In genomic region chr20:41670631-41671030, GRCh38 we compare ENCODE assay signal across 26 cellular contexts.
"Had no signal": no experiment of that assay in that cellular context is flagged by ENCODE, and none has a peak within 500 bp of the region (broad histone marks: within the 10 kb centered on the region; RNA-seq: fewer than 3 reads in every experiment).

No MANE protein-coding gene starts in this region.

- H3K36me3 Mint-ChIP-seq: activated naive CD8-positive, alpha-beta T cell treated with anti-CD3 and anti-CD28 coated beads for 36 hours; brain had no signal

- H3K9me3 ChIP-seq: adrenal gland, ascending aorta, thoracic aorta had no signal

- H3K4me1 Mint-ChIP-seq: activated CD4-positive, alpha-beta T cell treated with anti-CD3 and anti-CD28 coated beads for 36 hours; activated naive CD8-positive, alpha-beta T cell treated with anti-CD3 and anti-CD28 coated beads for 36 hours; brain; naive thymus-derived CD8-positive, alpha-beta T cell; neural crest cell had no signal

- H3K36me3 ChIP-seq: adrenal gland, ascending aorta, thoracic aorta had no signal

- H3K27me3 ChIP-seq: ascending aorta had no signal

- H3K4me1 ChIP-seq: adrenal gland, ascending aorta had no signal

- ATAC-seq: activated CD4-positive, alpha-beta T cell treated with anti-CD3 and anti-CD28 coated beads for 36 hours; activated CD8-positive, alpha-beta T cell treated with anti-CD3 and anti-CD28 coated beads, Interleukin-2, amount 10 ng/mL, durations not matched to agents 7 days and 5 days; esophagus mucosa; naive thymus-derived CD8-positive, alpha-beta T cell; sciatic nerve had no signal

- H3K4me3 Mint-ChIP-seq: activated CD4-positive, alpha-beta T cell treated with anti-CD3 and anti-CD28 coated beads for 36 hours; activated CD8-positive, alpha-beta T cell treated with anti-CD3 and anti-CD28 coated beads, Interleukin-2, amount 10 ng/mL, durations not matched to agents 7 days and 5 days; activated naive CD4-positive, alpha-beta T cell treated with anti-CD3 and anti-CD28 coated beads for 36 hours; activated naive CD8-positive, alpha-beta T cell treated with anti-CD3 and anti-CD28 coated beads for 36 hours; activated T-helper 1 cell treated with anti-CD3 and anti-CD28 coated beads, Interleukin-12 subunit alpha, Interleukin-12 subunit beta, Interleukin-2, Interleukin-4 antibody, amounts not matched to agents 30 ng/mL and 10 ng/mL and 1 ng/mL, durations not matched to agents 14 hours and 24 hours and 36 hours; brain; endodermal cell; naive thymus-derived CD8-positive, alpha-beta T cell; neural crest cell; stimulated activated naive CD8-positive, alpha-beta T cell treated with anti-CD3 and anti-CD28 coated beads, Interleukin-15, Interleukin-2, amounts not matched to agents 100 ng/mL and 50 ng/mL, for 24 hours had no signal

- H3K27ac Mint-ChIP-seq: activated CD4-positive, alpha-beta T cell treated with anti-CD3 and anti-CD28 coated beads for 36 hours; activated CD8-positive, alpha-beta T cell treated with anti-CD3 and anti-CD28 coated beads, Interleukin-2, amount 10 ng/mL, durations not matched to agents 7 days and 5 days; activated naive CD4-positive, alpha-beta T cell treated with anti-CD3 and anti-CD28 coated beads for 36 hours; activated naive CD8-positive, alpha-beta T cell treated with anti-CD3 and anti-CD28 coated beads for 36 hours; activated T-helper 1 cell treated with anti-CD3 and anti-CD28 coated beads, Interleukin-12 subunit alpha, Interleukin-12 subunit beta, Interleukin-2, Interleukin-4 antibody, amounts not matched to agents 30 ng/mL and 10 ng/mL and 1 ng/mL, durations not matched to agents 14 hours and 24 hours and 36 hours; brain; stimulated activated naive CD8-positive, alpha-beta T cell treated with anti-CD3 and anti-CD28 coated beads, Interleukin-15, Interleukin-2, amounts not matched to agents 100 ng/mL and 50 ng/mL, for 24 hours had no signal

- H3K27me3 Mint-ChIP-seq: progenitor cell of endocrine pancreas had no signal

- H3K27ac ChIP-seq: adrenal gland, ascending aorta, skin epidermis, thoracic aorta had no signal

- H3K4me3 ChIP-seq: adrenal gland, ascending aorta, skin epidermis, thoracic aorta had no signal

- DNase-seq: activated CD4-positive, alpha-beta T cell treated with anti-CD3 and anti-CD28 coated beads for 36 hours; activated CD4-positive, CD25-positive, alpha-beta regulatory T cell; activated CD8-positive, alpha-beta T cell treated with anti-CD3 and anti-CD28 coated beads, Interleukin-2, amount 10 ng/mL, durations not matched to agents 7 days and 5 days; activated effector memory CD4-positive, alpha-beta T cell treated with anti-CD3 and anti-CD28 coated beads, Interleukin-2, amount 50 U/mL, for 16 hours; activated naive CD4-positive, alpha-beta T cell treated with anti-CD3 and anti-CD28 coated beads for 36 hours; activated naive CD8-positive, alpha-beta T cell treated with anti-CD3 and anti-CD28 coated beads for 36 hours; adrenal gland; foreskin fibroblast; head of caudate nucleus; hippocampal formation; midbrain; naive thymus-derived CD8-positive, alpha-beta T cell; stimulated activated CD4-positive, alpha-beta T cell treated with anti-CD3 and anti-CD28 coated beads, Interleukin-12 subunit alpha, Interleukin-12 subunit beta, amount 100 ng/mL, for 4 hours; stimulated activated CD4-positive, alpha-beta T cell treated with anti-CD3 and anti-CD28 coated beads, Interleukin-4, amount 100 ng/mL, for 1 hour; trophoblast cell had no signal

- H3K9me3 Mint-ChIP-seq: activated naive CD4-positive, alpha-beta T cell treated with anti-CD3 and anti-CD28 coated beads for 36 hours; activated naive CD8-positive, alpha-beta T cell treated with anti-CD3 and anti-CD28 coated beads for 36 hours; activated T-helper 1 cell treated with anti-CD3 and anti-CD28 coated beads, Interleukin-12 subunit alpha, Interleukin-12 subunit beta, Interleukin-2, Interleukin-4 antibody, amounts not matched to agents 30 ng/mL and 10 ng/mL and 1 ng/mL, durations not matched to agents 14 hours and 24 hours and 36 hours; endodermal cell; neural crest cell had no signal
